ENCODE assay signal across 9 cellular contexts in genomic region chr2:197261808-197262226, GRCh38. TPM values are rescaled to one million over a fixed set of nuclear protein-coding genes. Genes with fewer than 3 reads are reported as not detected.
DNase-seq lines count a peak whose midpoint lies in the region; ATAC-seq and TF ChIP-seq lines count a peak whose summit lies in the region.
"Had no signal": no experiment of that assay in that cellular context is flagged by ENCODE, and none has a peak within 500 bp of the region (broad histone marks: within the 10 kb centered on the region; RNA-seq: fewer than 3 reads in every experiment).

No MANE protein-coding gene starts in this region.

- no peak overlapping the region for H3K9ac ChIP-seq in Loucy (ENCODE audit: low read depth, low read length, poor library complexity, severe bottlenecking)
- H3K9ac ChIP-seq: KMS-11 had no signal

- H3K36me3 ChIP-seq in Loucy (ENCODE audit: insufficient read depth, low read length) (no peaks in the 10 kb centered on the region), hepatocyte (replicated peaks; ENCODE audit: insufficient read depth, low read depth) (no peaks in the 10 kb centered on the region)

- H3K79me2 ChIP-seq in Loucy (ENCODE audit: insufficient read depth, low read length) (peaks cover 75% of the 10 kb centered on the region), hepatocyte (no peaks in the 10 kb centered on the region)

- peaks cover 38% of the 10 kb centered on the region for H3K4me1 ChIP-seq in Loucy (ENCODE audit: insufficient read depth, low read length, poor library complexity, severe bottlenecking)
- H3K4me1 ChIP-seq in hepatocyte (ENCODE audit: insufficient read depth): no peaks in the 10 kb centered on the region

- H3K9me3 ChIP-seq in Loucy (ENCODE audit: insufficient read depth, low read depth, low read length) (no peaks in the 10 kb centered on the region), hepatocyte (ENCODE audit: low read depth) (no peaks in the 10 kb centered on the region)

- H3K4me2 ChIP-seq in Loucy (ENCODE audit: low read depth, low read length, poor library complexity, severe bottlenecking): peak overlapping the region; percentile 12
- H3K4me2 ChIP-seq in hepatocyte: peak overlapping the region; percentile 49
- H3K4me2 ChIP-seq: KMS-11 had no signal

- peak overlapping the region; percentile 59 for H3K27ac ChIP-seq in hepatocyte
- H3K27ac ChIP-seq: KMS-11 had no signal

- ATAC-seq in GM18498 (IDR thresholded peaks at IDR 0.05; ENCODE audit: unreplicated experiment): peak; percentile 70
- peak; percentile 69 for ATAC-seq in GM21529 (IDR thresholded peaks at IDR 0.05; ENCODE audit: unreplicated experiment)
- no peak for ATAC-seq in GM18873 (IDR thresholded peaks at IDR 0.05; ENCODE audit: low FRiP score, unreplicated experiment)

- no peak for TF ChIP-seq CTCF in Loucy (conservative IDR thresholded peaks at IDR 0.05; ENCODE audit: low read length)
- TF ChIP-seq CTCF in hepatocyte (IDR thresholded peaks at IDR 0.05; ENCODE audit: poor library complexity): no peak

- no peaks in the 10 kb centered on the region; the same call in 1 of the 2 replicates for H3F3A ChIP-seq in Loucy (ENCODE audit: low read depth)

- no peak overlapping the region for H2AFZ ChIP-seq in Loucy (ENCODE audit: low read length)
- no peak overlapping the region for H2AFZ ChIP-seq in hepatocyte

- no peaks in the 10 kb centered on the region for H4K20me1 ChIP-seq in Loucy (ENCODE audit: insufficient read depth, low read length, poor library complexity, severe bottlenecking)
- H4K20me1 ChIP-seq in hepatocyte (ENCODE audit: insufficient read depth, poor library complexity, severe bottlenecking): no peaks in the 10 kb centered on the region

- DNase-seq in hepatocyte (ENCODE audit: low spot score) (no peak), activated gamma-delta T cell treated with Interleukin-2 at 50 U/mL for 16 hours (no peak), SIG-M5 treated with dmso at 0.1 percent for 504 hours (lab: John Stamatoyannopoulos, UW; ENCODE audit: unreplicated experiment) (no peak)
- DNase-seq in stimulated activated CD4-positive, alpha-beta T cell treated with anti-CD3 and anti-CD28 coated beads, Interleukin-12 subunit alpha, Interleukin-12 subunit beta, amount 100 ng/mL, for 4 hours: no peak

- H3K9me2 ChIP-seq in Loucy (replicated peaks; ENCODE audit: low read depth, low read length) (no peaks in the 10 kb centered on the region), hepatocyte (replicated peaks; ENCODE audit: insufficient read depth) (no peaks in the 10 kb centered on the region)

- H3K4me3 ChIP-seq in Loucy (ENCODE audit: low read length, poor library complexity, severe bottlenecking): no peak overlapping the region
- no peak overlapping the region for H3K4me3 ChIP-seq in hepatocyte

- WGBS in hepatocyte (ENCODE audit: low lambda C conversion rate, missing lambda C conversion rate): 49% methylated on average over 6 of the region's 6 CpGs

- no peaks in the 10 kb centered on the region for H3K27me3 ChIP-seq in Loucy (ENCODE audit: insufficient read depth, low read length, poor library complexity, severe bottlenecking)
- H3K27me3 ChIP-seq in hepatocyte: no peaks in the 10 kb centered on the region

RNA-seq across cellular contexts. Expression of gene ANKRD44, which starts 48.8 kb away (rescaled TPM):
- 5.9 and 7.5 TPM in 2 replicates for total RNA-seq in hepatocyte
- 1.7 and 9.1 TPM in 2 replicates for polyA plus RNA-seq in hepatocyte
